21 cellular contexts compared by ENCODE assay signal in genomic region chr14:105028251-105028927, GRCh38. TPM values are rescaled to one million over a fixed set of nuclear protein-coding genes. Genes with fewer than 3 reads are reported as not detected.
A peak's percentile ranks its signal among the peaks of the same experiment; 100 is the strongest.
DNase-seq lines count a peak whose midpoint lies in the region; ATAC-seq and TF ChIP-seq lines count a peak whose summit lies in the region.
"Had no signal": no experiment of that assay in that cellular context is flagged by ENCODE, and none has a peak within 500 bp of the region (broad histone marks: within the 10 kb centered on the region; RNA-seq: fewer than 3 reads in every experiment).

No MANE protein-coding gene starts in this region.

- in situ Hi-C loops in SK-MEL-5 (cut with HindIII; ENCODE audit: low pct_unique_long_range_greater_than_20kb, low sequenced_read_pairs) = no loop called here

- intact Hi-C loops in thyroid gland (cut with DNase I) = no loop called here

- TF ChIP-seq CTCF in thyroid gland (IDR thresholded peaks at IDR 0.05) = no peak

- H3K4me3 ChIP-seq in esophagus (ENCODE audit: low read depth in 1 of 2, low read length in 2 of 2) (no peak overlapping the region), thyroid gland (replicated peaks in 1 of 3) (no peak overlapping the region)
- H3K4me3 ChIP-seq: colonic mucosa, sigmoid colon had no signal

- ATAC-seq in GM18868 (IDR thresholded peaks at IDR 0.05; ENCODE audit: unreplicated experiment) = no peak
- ATAC-seq in HG02852 (IDR thresholded peaks at IDR 0.05; ENCODE audit: unreplicated experiment) = no peak
- ATAC-seq: stimulated activated naive CD8-positive, alpha-beta T cell treated with anti-CD3 and anti-CD28 coated beads, Interleukin-15, amount 100 ng/mL, for 72 hours had no signal

- H3K4me1 ChIP-seq in esophagus (ENCODE audit: control insufficient read depth in 2 of 2, insufficient read depth in 2 of 2, low read length in 1 of 2) (no peaks in the 10 kb centered on the region), thyroid gland (peaks cover 3 to 5% of the 10 kb centered on the region in 2 donors)
- H3K4me1 ChIP-seq: colonic mucosa had no signal

- 66 to 72% methylated on average over 12 of the region's 12 CpGs for WGBS in esophagus, 2 donors
- 64 to 66% methylated on average over 11 to 12 of the region's 12 CpGs for WGBS in thyroid gland, 2 donors

- no peaks in the 10 kb centered on the region for H3K27me3 ChIP-seq in esophagus (ENCODE audit: control insufficient read depth in 1 of 2, insufficient read depth in 2 of 2, low read length in 2 of 2)
- no peaks in the 10 kb centered on the region for H3K27me3 ChIP-seq in thyroid gland
- H3K27me3 ChIP-seq: colonic mucosa had no signal

- H3K27ac ChIP-seq in esophagus (ENCODE audit: low read depth in 2 of 2, low read length in 1 of 2) (peak overlapping the region; percentile 15 to 65), thyroid gland (no peak overlapping the region)
- H3K27ac ChIP-seq: colonic mucosa had no signal

- DNase-seq in H4 (ENCODE audit: low spot score) (peak; percentile 62), SK-MEL-5 (ENCODE audit: low read depth, low spot score) (peak; percentile 98), thyroid gland (peak; percentile 75 to 85), activated gamma-delta T cell (lab: John Stamatoyannopoulos, UW) (no peak)
- DNase-seq: activated CD4-positive, alpha-beta T cell treated with anti-CD3 and anti-CD28 coated beads, Interleukin-2, amount 50 U/mL, for 48 hours; activated naive CD4-positive, alpha-beta T cell treated with anti-CD3 and anti-CD28 coated beads, Interleukin-2, amount 10 ng/mL, durations not matched to agents 7 days and 5 days; Calu3; colonic mucosa; foreskin melanocyte; kidney; NCI-H2029; NCI-H446 treated with DMSO at 0.1 percent for 48 hours; NK-92 treated with Interleukin-12 subunit alpha and Interleukin-12 subunit beta, amount 100 ng/mL, for 24 hours; RPMI8226; sigmoid colon; stimulated activated CD4-positive, alpha-beta T cell treated with anti-CD3 and anti-CD28 coated beads, Interleukin-1b, Interleukin-23, amount 100 ng/mL, for 48 hours; stimulated activated naive CD8-positive, alpha-beta T cell treated with anti-CD3 and anti-CD28 coated beads, Interleukin-15, amount 100 ng/mL, for 72 hours; trophoblast cell had no signal

- H3K9me3 ChIP-seq in esophagus (ENCODE audit: control insufficient read depth in 2 of 2, insufficient read depth in 1 of 2, low read depth in 1 of 2, low read length in 1 of 2) = no peaks in the 10 kb centered on the region
- no peaks in the 10 kb centered on the region for H3K9me3 ChIP-seq in thyroid gland
- H3K9me3 ChIP-seq: colonic mucosa, sigmoid colon had no signal

- H3K36me3 ChIP-seq in esophagus (ENCODE audit: control insufficient read depth in 2 of 2, insufficient read depth in 2 of 2, low read length in 1 of 2) (no peaks in the 10 kb centered on the region), thyroid gland (no peaks in the 10 kb centered on the region)
- H3K36me3 ChIP-seq: colonic mucosa, sigmoid colon had no signal

- no peak for TF ChIP-seq POLR2A in thyroid gland (IDR thresholded peaks at IDR 0.05)

RNA-seq across cellular contexts. Expression of gene CDCA4, which starts 7.5 kb away (rescaled TPM):
- total RNA-seq in H4 (2014; rRNA removed; shearing (Covaris generic)) = 42.8 and 46.1 TPM in 2 replicates
- 88.0 and 90.8 TPM in 2 replicates for total RNA-seq in SK-MEL-5 (2014; rRNA removed; shearing (Covaris generic))
- 101 and 102 TPM in 2 replicates for polyA plus RNA-seq in SK-MEL-5 (2015; cell fraction: cytosol; rRNA removed)
- 58.1 and 74.6 TPM in 2 replicates for polyA plus RNA-seq in SK-MEL-5 (2015; cell fraction: nucleus; rRNA removed)
- 10 to 100 TPM; 23.5 to 24.7 TPM for polyA plus RNA-seq in esophagus
- 1 to 10 TPM; 5.8 to 8.1 (median 7.3) TPM for total RNA-seq in thyroid gland

RNA-seq across cellular contexts. Expression of gene GPR132, which starts 36.8 kb away (rescaled TPM):
- 0.10 TPM in 1 of 2 replicates, not detected in the other for total RNA-seq in H4 (2014; rRNA removed; shearing (Covaris generic))
- total RNA-seq in SK-MEL-5 (2014; rRNA removed; shearing (Covaris generic)) = not detected in 2 replicates
- polyA plus RNA-seq in SK-MEL-5 (2015; cell fraction: cytosol; rRNA removed) = not detected in 2 replicates
- polyA plus RNA-seq in SK-MEL-5 (2015; cell fraction: nucleus; rRNA removed) = not detected in 2 replicates
- under 1 TPM; 0.42 to 0.47 TPM for polyA plus RNA-seq in esophagus
- 1 to 10 TPM; 1.0 to 4.6 (median 2.1) TPM for total RNA-seq in thyroid gland

RNA-seq across cellular contexts. Expression of gene CLBA1, which starts 42.8 kb away (rescaled TPM):
- total RNA-seq in H4 (2014; rRNA removed; shearing (Covaris generic)) = 2.4 and 4.4 TPM in 2 replicates
- total RNA-seq in SK-MEL-5 (2014; rRNA removed; shearing (Covaris generic)) = 11.8 and 13.6 TPM in 2 replicates
- 14.5 and 15.6 TPM in 2 replicates for polyA plus RNA-seq in SK-MEL-5 (2015; cell fraction: cytosol; rRNA removed)
- 62.7 and 72.5 TPM in 2 replicates for polyA plus RNA-seq in SK-MEL-5 (2015; cell fraction: nucleus; rRNA removed)
- 1 to 10 TPM; 6.5 to 8.3 TPM for polyA plus RNA-seq in esophagus
- 10 to 100 TPM; 16.8 to 31.6 (median 20.9) TPM for total RNA-seq in thyroid gland

RNA-seq across cellular contexts. Expression of gene AHNAK2, which starts 50.2 kb away (rescaled TPM):
- 4.4 and 5.2 TPM in 2 replicates for total RNA-seq in H4 (2014; rRNA removed; shearing (Covaris generic))
- 12.3 and 13.3 TPM in 2 replicates for total RNA-seq in SK-MEL-5 (2014; rRNA removed; shearing (Covaris generic))
- polyA plus RNA-seq in SK-MEL-5 (2015; cell fraction: cytosol; rRNA removed) = 5.8 and 8.0 TPM in 2 replicates
- polyA plus RNA-seq in SK-MEL-5 (2015; cell fraction: nucleus; rRNA removed) = 97.1 and 159 TPM in 2 replicates
- polyA plus RNA-seq in esophagus = 100 to 1,000 TPM in 1 of 2 donors, 10 to 100 TPM in 1; 67.4 to 104 TPM
- 10 to 100 TPM in 1 of 4 donors, 1 to 10 TPM in 3; 3.7 to 12.5 (median 6.9) TPM for total RNA-seq in thyroid gland

Comparison
In these comparisons a context has a peak if more than half of its experiments do, and no peak if none do; other contexts are left out.
1. H3K27ac ChIP-seq: peak in esophagus (2 of 2); none in thyroid gland (0 of 3).